ENCODE assay signal across 8 cellular contexts in the genomic region with DNA sequence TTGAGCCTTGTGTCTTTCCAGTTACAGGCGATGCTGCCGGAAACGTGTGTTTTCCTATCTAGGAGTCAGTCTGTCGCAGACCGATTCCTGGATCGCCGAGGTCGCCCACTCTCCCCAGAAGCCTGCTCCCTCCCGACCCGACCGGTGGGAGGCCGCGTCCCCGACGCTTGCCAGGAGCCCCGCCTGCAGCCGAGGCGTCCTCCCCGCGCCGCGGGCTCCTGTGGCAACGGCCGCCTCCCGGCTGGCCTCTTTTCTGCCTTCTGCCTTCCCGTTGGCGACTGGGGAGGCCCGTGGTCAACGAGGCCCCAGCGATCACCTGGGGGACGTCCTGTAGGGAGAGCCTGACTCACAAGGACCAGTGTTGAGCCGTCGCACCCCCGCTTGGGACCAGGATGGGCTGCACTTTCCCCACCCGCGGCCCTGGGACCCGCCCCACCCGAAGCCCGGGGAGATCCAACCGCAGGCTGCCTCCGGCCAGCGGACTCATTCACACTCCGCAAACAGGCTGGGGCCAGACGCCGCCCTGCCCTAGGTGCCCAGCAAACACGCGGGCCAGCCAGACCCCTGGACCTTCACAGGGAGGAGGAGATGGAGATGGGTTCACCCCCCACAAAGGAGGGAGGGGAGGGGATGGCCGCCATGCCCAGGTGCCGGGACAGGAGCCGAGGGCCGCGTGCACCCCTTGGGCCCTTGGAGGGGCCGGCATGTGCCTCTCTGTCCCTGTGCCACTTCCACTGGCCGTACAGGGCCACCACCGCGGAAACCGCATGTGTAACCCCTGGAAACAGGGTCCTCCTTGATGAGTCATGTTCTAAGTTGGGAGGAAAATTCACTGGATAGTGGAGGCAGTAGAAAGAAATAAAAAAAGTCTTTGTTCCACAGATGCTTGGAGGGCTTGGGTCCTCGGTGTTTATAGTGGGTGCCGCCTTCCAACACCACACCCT. TPM values are rescaled to one million over a fixed set of nuclear protein-coding genes. Genes with fewer than 3 reads are reported as not detected.
DNase-seq lines count a peak whose midpoint lies in the region; ATAC-seq and TF ChIP-seq lines count a peak whose summit lies in the region.

No MANE protein-coding gene starts in this region.

- no peaks in the 10 kb centered on the region for H3K9me3 ChIP-seq in HUES48 (ENCODE audit: control insufficient read depth, insufficient read depth, low read length)
- no peaks in the 10 kb centered on the region for H3K9me3 ChIP-seq in adipocyte (ENCODE audit: control insufficient read depth, low read length)
- H3K9me3 ChIP-seq in left ventricle myocardium inferior (replicated peaks): no peaks in the 10 kb centered on the region
- H3K9me3 ChIP-seq in trophoblast cell (ENCODE audit: insufficient read depth, low read depth, low read length): no peaks in the 10 kb centered on the region

- intact Hi-C loops in left ventricle myocardium inferior (cut with micrococcal nuclease): loop anchor here (10.0 kb wide), 1 partner anchor 130 kb away; no protein-coding TSS in a partner anchor

- TF ChIP-seq CTCF in left ventricle myocardium inferior (IDR thresholded peaks at IDR 0.05; ENCODE audit: borderline replicate concordance): no peak

- H3K27me3 ChIP-seq in HUES48 (ENCODE audit: control insufficient read depth, insufficient read depth, low read length) (no peaks in the 10 kb centered on the region; the same call in 1 of the 2 replicates), adipocyte (replicated peaks; ENCODE audit: control insufficient read depth, insufficient read depth, low read length) (no peaks in the 10 kb centered on the region), left ventricle myocardium inferior (ENCODE audit: low read depth) (no peaks in the 10 kb centered on the region), trophoblast cell (ENCODE audit: insufficient read depth, low read length) (peaks cover 2% of the 10 kb centered on the region)

- peak overlapping the region; percentile 41 for H3K9ac ChIP-seq in HUES48 (ENCODE audit: low read depth, low read length)
- peak overlapping the region; percentile 96 for H3K9ac ChIP-seq in adipocyte (ENCODE audit: low read length)
- H3K9ac ChIP-seq in trophoblast cell (ENCODE audit: low read length): peak overlapping the region; percentile 14

- H3K23ac ChIP-seq in trophoblast cell (ENCODE audit: low read length): no peak overlapping the region

- no peaks in the 10 kb centered on the region for H3K36me3 ChIP-seq in HUES48 (ENCODE audit: control insufficient read depth, insufficient read depth, low read length)
- no peaks in the 10 kb centered on the region for H3K36me3 ChIP-seq in adipocyte (ENCODE audit: control insufficient read depth, insufficient read depth, low read length, severe bottlenecking)
- H3K36me3 ChIP-seq in left ventricle myocardium inferior: no peaks in the 10 kb centered on the region
- H3K36me3 ChIP-seq in trophoblast cell (ENCODE audit: control insufficient read depth in 1 of 2, insufficient read depth in 2 of 2, low read length in 2 of 2): no peaks in the 10 kb centered on the region

- H4K12ac ChIP-seq in trophoblast cell (ENCODE audit: low read depth, low read length): peak overlapping the region; percentile 37

- H2AK5ac ChIP-seq in trophoblast cell (ENCODE audit: low read length): peak overlapping the region; percentile 19

- peak overlapping the region; percentile 13 for H3K4ac ChIP-seq in trophoblast cell (ENCODE audit: low read depth, low read length)

- peak overlapping the region; percentile 58 for H2BK12ac ChIP-seq in trophoblast cell (ENCODE audit: low read length)

- peak overlapping the region; percentile 57 for H3K14ac ChIP-seq in trophoblast cell (ENCODE audit: low read length)

- ATAC-seq in GM21526 (IDR thresholded peaks at IDR 0.05; ENCODE audit: low FRiP score, unreplicated experiment): no peak

- no peak overlapping the region for H2BK5ac ChIP-seq in trophoblast cell (ENCODE audit: low read depth, low read length, poor library complexity)

- H3K4me3 ChIP-seq in HUES48 (ENCODE audit: low read depth, low read length): peak overlapping the region; percentile 68
- H3K4me3 ChIP-seq in adipocyte (ENCODE audit: low read length): peak overlapping the region; percentile 78
- peak overlapping the region; percentile 69 for H3K4me3 ChIP-seq in left ventricle myocardium inferior
- H3K4me3 ChIP-seq in trophoblast cell (ENCODE audit: low read depth, low read length): peak overlapping the region; percentile 45

- peak overlapping the region; percentile 17 for H3K18ac ChIP-seq in trophoblast cell (ENCODE audit: low read length)

- DNase-seq in ELR (ENCODE audit: low read depth) (peak; percentile 87), adipocyte (ENCODE audit: low read depth) (peak; percentile 79), left ventricle myocardium inferior (peak; percentile 70), trophoblast cell (no peak), NCI-H774 (lab: John Stamatoyannopoulos, UW) (no peak), NCI-H2107 treated with DMSO at 0.1 percent for 48 hours (lab: John Stamatoyannopoulos, UW; ENCODE audit: unreplicated experiment) (no peak)

- H2BK120ac ChIP-seq in trophoblast cell (ENCODE audit: insufficient read depth, low read length, poor library complexity): peak overlapping the region; percentile 20

- peaks cover 17% of the 10 kb centered on the region for H3K79me1 ChIP-seq in trophoblast cell (ENCODE audit: low read length)

- peak overlapping the region; percentile 88 for H3K27ac ChIP-seq in HUES48 (ENCODE audit: low read depth, low read length)
- H3K27ac ChIP-seq in left ventricle myocardium inferior (replicated peaks): peak overlapping the region; percentile 97
- peak overlapping the region; percentile 20 for H3K27ac ChIP-seq in trophoblast cell (ENCODE audit: low read depth, low read length)

- H2AFZ ChIP-seq in trophoblast cell (ENCODE audit: insufficient read depth, low read length, poor library complexity): peak overlapping the region; percentile 81

- peak overlapping the region; percentile 63 for H3K4me2 ChIP-seq in trophoblast cell (ENCODE audit: low read length)

- no CpG with 5 or more reads among the region's 59 CpGs for WGBS in trophoblast cell (ENCODE audit: extremely low coverage, insufficient coverage, insufficient read length)

- H4K91ac ChIP-seq in trophoblast cell (ENCODE audit: low read depth, low read length): peak overlapping the region; percentile 47

- H4K8ac ChIP-seq in trophoblast cell (ENCODE audit: low read depth, low read length): peak overlapping the region; percentile 85

- H3K79me2 ChIP-seq in trophoblast cell (ENCODE audit: control insufficient read depth, insufficient read depth, low read length, poor library complexity): peaks cover 2% of the 10 kb centered on the region

- H3K4me1 ChIP-seq in HUES48 (ENCODE audit: control insufficient read depth, insufficient read depth, low read length) (peaks cover 23% of the 10 kb centered on the region), adipocyte (ENCODE audit: control insufficient read depth, insufficient read depth, low read length) (peaks cover 57% of the 10 kb centered on the region), left ventricle myocardium inferior (peaks cover 78% of the 10 kb centered on the region), trophoblast cell (ENCODE audit: control insufficient read depth in 1 of 2, insufficient read depth in 2 of 2, low read length in 2 of 2) (peaks cover 26 to 31% of the 10 kb centered on the region in 2 experiments)

RNA-seq across cellular contexts. Expression of a gene that starts 7.2 kb away (rescaled TPM):
- 154 TPM for total RNA-seq in left ventricle myocardium inferior
- 53.0 and 55.7 TPM in 2 replicates for polyA plus RNA-seq in trophoblast cell (2013)

Comparison
In these comparisons a context has a peak if more than half of its experiments do, and no peak if none do; other contexts are left out.
1. DNase-seq: peak in ELR (single experiment), adipocyte (single experiment) and left ventricle myocardium inferior (single experiment); none in trophoblast cell (0 of 2), NCI-H774 (single experiment) and NCI-H2107 treated with DMSO at 0.1 percent for 48 hours (single experiment).
2. H3K27ac ChIP-seq: peak in every context shown above with its lines; median percentile 97 in left ventricle myocardium inferior; 88 in HUES48; 20 in trophoblast cell.
3. H3K9ac ChIP-seq: peak in every context shown above with its lines; median percentile 96 in adipocyte; 41 in HUES48; 14 in trophoblast cell.
4. Peak in every context shown above with its lines, with median percentiles within 50 percentile points of each other: H3K4me3 ChIP-seq.